Comparison of ENCODE assay signal across 9 cellular contexts in genomic region chr1:8412183-8412831, GRCh38.
DNase-seq lines count a peak whose midpoint lies in the region; TF ChIP-seq lines count a peak whose summit lies in the region.
"Had no signal": no experiment of that assay in that cellular context is flagged by ENCODE, and none has a peak within 500 bp of the region (broad histone marks: within the 10 kb centered on the region; RNA-seq: fewer than 3 reads in every experiment).

No MANE protein-coding gene starts in this region.

- in situ Hi-C loops in brain microvascular endothelial cell (cut with HindIII; ENCODE audit: low pct_ligation_motif_present, low sequenced_read_pairs): no loop called here

- peak overlapping the region; percentile 94 for H3K27ac ChIP-seq in brain microvascular endothelial cell
- peak overlapping the region; percentile 73 for H3K27ac ChIP-seq in hepatocyte
- H3K27ac ChIP-seq in subcutaneous abdominal adipose tissue (ENCODE audit: low read depth, low read length): peak overlapping the region; percentile 100
- H3K27ac ChIP-seq in RWPE1: no peak overlapping the region

- peak overlapping the region; percentile 40 for H3K4me2 ChIP-seq in hepatocyte

- CTCF ChIA-PET in RWPE1 (lab: Yijun Ruan, JAX): no interaction called here

- POLR2A ChIA-PET in RWPE1 (lab: Yijun Ruan, JAX; ENCODE audit: low non-redundant PET): interaction anchor here (0.7 kb wide), 1 partner anchor 59 kb away, joined by 5 read pairs; no protein-coding TSS in a partner anchor

- no peaks in the 10 kb centered on the region for H3K27me3 ChIP-seq in brain microvascular endothelial cell (replicated peaks)
- H3K27me3 ChIP-seq in hepatocyte: no peaks in the 10 kb centered on the region
- H3K27me3 ChIP-seq in subcutaneous abdominal adipose tissue (ENCODE audit: control insufficient read depth in 5 of 5, insufficient read depth in 4 of 5, low read length in 5 of 5): no peaks in the 10 kb centered on the region

- H4K20me1 ChIP-seq in hepatocyte (ENCODE audit: insufficient read depth, poor library complexity, severe bottlenecking): peaks cover 39% of the 10 kb centered on the region

- TF ChIP-seq CTCF in HFF-Myc (IDR thresholded peaks at IDR 0.05; ENCODE audit: low read depth, low read length, missing control alignments): no peak
- TF ChIP-seq CTCF in brain microvascular endothelial cell (IDR thresholded peaks at IDR 0.05; ENCODE audit: low read depth, low read length, missing control alignments): peak; percentile 22
- TF ChIP-seq CTCF in hepatocyte (IDR thresholded peaks at IDR 0.05; ENCODE audit: poor library complexity): no peak
- TF ChIP-seq CTCF in RWPE1 (conservative IDR thresholded peaks at IDR 0.05; ENCODE audit: low read depth): no peak

- H3K9me3 ChIP-seq in hepatocyte (ENCODE audit: low read depth) (no peaks in the 10 kb centered on the region), subcutaneous abdominal adipose tissue (ENCODE audit: control insufficient read depth in 5 of 5, low read length in 5 of 5) (no peaks in the 10 kb centered on the region)

- H3K9me2 ChIP-seq in hepatocyte (replicated peaks; ENCODE audit: insufficient read depth): no peaks in the 10 kb centered on the region

- H3K36me3 ChIP-seq in brain microvascular endothelial cell (replicated peaks) (peaks cover 15% of the 10 kb centered on the region), hepatocyte (replicated peaks; ENCODE audit: insufficient read depth, low read depth) (no peaks in the 10 kb centered on the region), subcutaneous abdominal adipose tissue (ENCODE audit: control insufficient read depth in 5 of 5, insufficient read depth in 5 of 5, low read length in 5 of 5) (peaks cover 5 to 31% (median 14%) of the 10 kb centered on the region in 5 donors)

- H3K79me2 ChIP-seq in hepatocyte: peaks cover 91% of the 10 kb centered on the region

- DNase-seq in HFF-Myc (ENCODE audit: extremely low read depth, low read depth): peak; percentile 61
- DNase-seq in brain microvascular endothelial cell: peak; percentile 86
- DNase-seq in hepatocyte (ENCODE audit: low spot score): peak; percentile 68
- DNase-seq in GOT3 (lab: John Stamatoyannopoulos, UW): no peak
- no peak for DNase-seq in RWPE1 (ENCODE audit: low spot score)
- no peak for DNase-seq in activated CD4-positive, alpha-beta T cell treated with anti-CD3 and anti-CD28 coated beads for 4 hours
- DNase-seq in DMS53 treated with DMSO at 0.1 percent for 48 hours (lab: John Stamatoyannopoulos, UW; ENCODE audit: unreplicated experiment): no peak
- DNase-seq: activated T-cell treated with anti-CD3 and anti-CD28 coated beads, Interleukin-2, amount 50 U/mL, for 48 hours had no signal

- no peak overlapping the region for H2AFZ ChIP-seq in hepatocyte

- 68% methylated on average over 8 of the region's 8 CpGs for WGBS in hepatocyte (ENCODE audit: low lambda C conversion rate, missing lambda C conversion rate)

- H3K4me1 ChIP-seq in hepatocyte (ENCODE audit: insufficient read depth): peaks cover 70% of the 10 kb centered on the region
- peaks cover 34 to 82% (median 78%) of the 10 kb centered on the region in 5 donors for H3K4me1 ChIP-seq in subcutaneous abdominal adipose tissue (ENCODE audit: control insufficient read depth in 5 of 5, insufficient read depth in 5 of 5, low read length in 5 of 5)

- peak overlapping the region in 4 of 5 donors; percentile 17 to 81 (median 30) for H3K9ac ChIP-seq in subcutaneous abdominal adipose tissue (ENCODE audit: low read length in 5 of 5)

- no peak overlapping the region for H3K4me3 ChIP-seq in HFF-Myc (replicated peaks; ENCODE audit: low read depth, low read length)
- no peak overlapping the region for H3K4me3 ChIP-seq in brain microvascular endothelial cell (ENCODE audit: low read depth, low read length)
- H3K4me3 ChIP-seq in hepatocyte: no peak overlapping the region
- peak overlapping the region in 2 of 5 donors; percentile 14 to 27 for H3K4me3 ChIP-seq in subcutaneous abdominal adipose tissue (ENCODE audit: low read depth in 1 of 5, low read length in 5 of 5)

Comparison
In these comparisons a context has a peak if more than half of its experiments do, and no peak if none do; other contexts are left out.
1. DNase-seq: peak in HFF-Myc (single experiment), brain microvascular endothelial cell (single experiment) and hepatocyte (single experiment); none in GOT3 (single experiment), RWPE1 (single experiment), activated CD4-positive, alpha-beta T cell treated with anti-CD3 and anti-CD28 coated beads for 4 hours (0 of 2) and DMS53 treated with DMSO at 0.1 percent for 48 hours (single experiment).